27 cellular contexts compared by ENCODE assay signal in genomic region chr6:143603474-143603873, GRCh38.
"Had no signal": no experiment of that assay in that cellular context is flagged by ENCODE, and none has a peak within 500 bp of the region (broad histone marks: within the 10 kb centered on the region; RNA-seq: fewer than 3 reads in every experiment).

No MANE protein-coding gene starts in this region.

- H3K4me3 ChIP-seq: SJCRH30 had no signal

- H3K9me3 Mint-ChIP-seq: activated naive CD4-positive, alpha-beta T cell treated with anti-CD3 and anti-CD28 coated beads, Interleukin-2, amount 50 U/mL, for 72 hours; activated naive CD8-positive, alpha-beta T cell treated with anti-CD3 and anti-CD28 coated beads, Interleukin-2, amount 50 U/mL, for 24 hours; IgD-negative memory B cell; WTC11 had no signal

- H3K27me3 Mint-ChIP-seq: activated naive CD8-positive, alpha-beta T cell treated with anti-CD3 and anti-CD28 coated beads, Interleukin-2, amount 50 U/mL, for 24 hours; IgD-negative memory B cell had no signal

- DNase-seq: activated CD4-positive, alpha-beta T cell treated with anti-CD3 and anti-CD28 coated beads for 48 hours; activated CD4-positive, alpha-beta T cell treated with anti-CD3 and anti-CD28 coated beads, Interleukin-2, amount 50 U/mL, for 4 hours; activated CD4-positive, CD25-positive, alpha-beta regulatory T cell treated with anti-CD3 and anti-CD28 coated beads, Interleukin-2, amount 50 U/mL, for 72 hours; activated CD8-positive, alpha-beta memory T cell treated with anti-CD3 and anti-CD28 coated beads, Interleukin-2, amount 50 U/mL, for 48 hours; activated CD8-positive, alpha-beta T cell treated with anti-CD3 and anti-CD28 coated beads, Interleukin-2, amount 10 ng/mL, durations not matched to agents 7 days and 5 days; activated effector memory CD4-positive, alpha-beta T cell treated with Interleukin-2 at 50 U/mL for 16 hours; activated naive CD4-positive, alpha-beta T cell treated with Interleukin-2 at 50 U/mL for 16 hours; activated naive CD8-positive, alpha-beta T cell treated with anti-CD3 and anti-CD28 coated beads, Interleukin-2, amount 50 U/mL, for 24 hours; activated T-cell treated with anti-CD3 and anti-CD28 coated beads, Interleukin-2, amount 50 U/mL, for 1 hour; NCI-H1092; NCI-H1417; NCI-H1694; NCI-H2029; NCI-H2107; NCI-H2171 treated with DMSO at 0.1 percent for 48 hours; NCI-H226; NCI-H526; NCI-H774; Right ventricle myocardium superior; RPMI8226; SJCRH30; SK-N-SH; T-helper 1 cell had no signal

- H3K36me3 Mint-ChIP-seq: activated naive CD4-positive, alpha-beta T cell treated with anti-CD3 and anti-CD28 coated beads, Interleukin-2, amount 50 U/mL, for 72 hours; WTC11 had no signal

- ATAC-seq: activated CD8-positive, alpha-beta T cell treated with anti-CD3 and anti-CD28 coated beads, Interleukin-2, amount 10 ng/mL, durations not matched to agents 7 days and 5 days; activated naive CD4-positive, alpha-beta T cell treated with anti-CD3 and anti-CD28 coated beads, Interleukin-2, amount 50 U/mL, for 72 hours; activated naive CD8-positive, alpha-beta T cell treated with anti-CD3 and anti-CD28 coated beads, Interleukin-2, amount 50 U/mL, for 24 hours; Panc1; WTC11 had no signal

- H3K4me3 Mint-ChIP-seq: activated CD8-positive, alpha-beta T cell treated with anti-CD3 and anti-CD28 coated beads, Interleukin-2, amount 10 ng/mL, durations not matched to agents 7 days and 5 days; activated naive CD8-positive, alpha-beta T cell treated with anti-CD3 and anti-CD28 coated beads, Interleukin-2, amount 50 U/mL, for 24 hours; WTC11 had no signal

- H3K27ac Mint-ChIP-seq: activated CD8-positive, alpha-beta T cell treated with anti-CD3 and anti-CD28 coated beads, Interleukin-2, amount 10 ng/mL, durations not matched to agents 7 days and 5 days; activated naive CD4-positive, alpha-beta T cell treated with anti-CD3 and anti-CD28 coated beads, Interleukin-2, amount 50 U/mL, for 72 hours; activated naive CD8-positive, alpha-beta T cell treated with anti-CD3 and anti-CD28 coated beads, Interleukin-2, amount 50 U/mL, for 24 hours; WTC11 had no signal
